Comparison of ENCODE assay signal across 29 cellular contexts in the genomic region with DNA sequence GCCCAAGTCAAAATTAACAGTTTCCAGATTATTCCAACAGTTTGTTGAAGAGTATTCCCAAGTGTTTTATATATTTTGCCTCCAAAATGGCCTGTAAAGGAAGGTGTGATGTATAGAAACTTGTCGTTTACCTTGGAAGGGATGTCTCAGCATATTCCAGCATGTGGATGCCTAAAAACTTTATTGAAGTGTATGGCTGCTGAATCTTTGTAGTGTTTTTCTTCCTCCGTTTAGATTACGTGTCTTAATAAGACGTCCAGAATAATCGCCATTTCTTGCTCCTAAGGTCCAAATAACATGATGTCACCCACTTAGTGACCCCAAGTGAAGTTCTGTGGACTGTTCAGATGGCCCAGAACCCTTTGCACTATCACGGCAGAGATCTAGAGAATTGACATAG.
"Had no signal": no experiment of that assay in that cellular context is flagged by ENCODE, and none has a peak within 500 bp of the region (broad histone marks: within the 10 kb centered on the region; RNA-seq: fewer than 3 reads in every experiment).

No MANE protein-coding gene starts in this region.

- FAIRE-seq: urothelium cell line had no signal

- DNase-seq: stimulated activated CD4-positive, alpha-beta T cell treated with anti-CD3 and anti-CD28 coated beads, Interleukin-2, amount 100 ng/mL, for 48 hours; stimulated activated CD4-positive, alpha-beta T cell treated with anti-CD3 and anti-CD28 coated beads, Interleukin-4, amount 100 ng/mL, for 1 hour; stimulated activated CD4-positive, alpha-beta T cell treated with anti-CD3 and anti-CD28 coated beads, Interleukin-4, amount 100 ng/mL, for 24 hours; stimulated activated CD4-positive, alpha-beta T cell treated with anti-CD3 and anti-CD28 coated beads, Interleukin-4, amount 100 ng/mL, for 4 hours; stimulated activated CD8-positive, alpha-beta memory T cell treated with anti-CD3 and anti-CD28 coated beads, Interleukin-4, amount 100 ng/mL, for 48 hours; stimulated activated naive B cell treated with anti-CD40 and anti-IgM and Interleukin-4, amounts not matched to agents 10 μg/mL and 1 μg/mL and 100 μg/mL, for 72 hours; stimulated activated naive CD4-positive, alpha-beta T cell; stimulated activated naive CD4-positive, alpha-beta T cell treated with Interleukin-2 at 50 U/mL for 16 hours; stimulated activated naive CD8-positive, alpha-beta T cell treated with anti-CD3 and anti-CD28 coated beads, Interleukin-15, amount 100 ng/mL, for 72 hours; stimulated activated naive CD8-positive, alpha-beta T cell treated with anti-CD3 and anti-CD28 coated beads, Interleukin-15, Interleukin-2, amounts not matched to agents 100 U/mL and 50 U/mL, for 24 hours; stomach; substantia nigra; testis; thyroid gland; tibial artery; transverse colon; trophoblast cell; upper lobe of left lung; upper lobe of right lung; uterus had no signal

- H3K4me3 Mint-ChIP-seq: stimulated activated effector memory CD8-positive, alpha-beta T cell treated with anti-CD3 and anti-CD28 coated beads, Interleukin-12 subunit alpha, Interleukin-12 subunit beta, amount 100 ng/mL, for 72 hours; stimulated activated memory B cell treated with anti-CD40 and anti-IgM and Interleukin-4, amounts not matched to agents 10 μg/mL and 1 μg/mL and 100 μg/mL, for 72 hours; stimulated activated naive B cell treated with anti-CD40 and anti-IgM and Interleukin-4, amounts not matched to agents 10 μg/mL and 1 μg/mL and 100 μg/mL, for 72 hours; stimulated activated naive CD8-positive, alpha-beta T cell treated with anti-CD3 and anti-CD28 coated beads, Interleukin-15, amount 100 ng/mL, for 72 hours; stimulated activated naive CD8-positive, alpha-beta T cell treated with anti-CD3 and anti-CD28 coated beads, Interleukin-15, Interleukin-2, amounts not matched to agents 100 ng/mL and 50 ng/mL, for 24 hours; type B pancreatic cell had no signal

- H3K27ac Mint-ChIP-seq: stimulated activated effector memory CD8-positive, alpha-beta T cell treated with anti-CD3 and anti-CD28 coated beads, Interleukin-12 subunit alpha, Interleukin-12 subunit beta, amount 100 ng/mL, for 72 hours; stimulated activated memory B cell treated with anti-CD40 and anti-IgM and Interleukin-4, amounts not matched to agents 10 μg/mL and 1 μg/mL and 100 μg/mL, for 72 hours; stimulated activated naive B cell treated with anti-CD40 and anti-IgM and Interleukin-4, amounts not matched to agents 10 μg/mL and 1 μg/mL and 100 μg/mL, for 72 hours; stimulated activated naive CD8-positive, alpha-beta T cell treated with anti-CD3 and anti-CD28 coated beads, Interleukin-15, amount 100 ng/mL, for 72 hours; stimulated activated naive CD8-positive, alpha-beta T cell treated with anti-CD3 and anti-CD28 coated beads, Interleukin-15, Interleukin-2, amounts not matched to agents 100 ng/mL and 50 ng/mL, for 24 hours; type B pancreatic cell had no signal

- H3K4me3 ChIP-seq: stomach, suprapubic skin, testis, thoracic aorta, thyroid gland, tibial artery, tibial nerve, transverse colon, upper lobe of left lung, upper lobe of right lung, uterus, vagina had no signal

- H3K27me3 Mint-ChIP-seq: stimulated activated memory B cell treated with anti-CD40 and anti-IgM and Interleukin-4, amounts not matched to agents 10 μg/mL and 1 μg/mL and 100 μg/mL, for 72 hours; stimulated activated naive B cell treated with anti-CD40 and anti-IgM and Interleukin-4, amounts not matched to agents 10 μg/mL and 1 μg/mL and 100 μg/mL, for 72 hours; stimulated activated naive CD8-positive, alpha-beta T cell treated with anti-CD3 and anti-CD28 coated beads, Interleukin-15, amount 100 ng/mL, for 72 hours had no signal

- H3K9me3 ChIP-seq: stomach, suprapubic skin, testis, thoracic aorta, thyroid gland, tibial artery, tibial nerve, transverse colon, upper lobe of left lung, upper lobe of right lung, uterus, vagina had no signal

- H3K4me1 Mint-ChIP-seq: stimulated activated effector memory CD8-positive, alpha-beta T cell treated with anti-CD3 and anti-CD28 coated beads, Interleukin-12 subunit alpha, Interleukin-12 subunit beta, amount 100 ng/mL, for 72 hours; stimulated activated memory B cell treated with anti-CD40 and anti-IgM and Interleukin-4, amounts not matched to agents 10 μg/mL and 1 μg/mL and 100 μg/mL, for 72 hours; stimulated activated naive B cell treated with anti-CD40 and anti-IgM and Interleukin-4, amounts not matched to agents 10 μg/mL and 1 μg/mL and 100 μg/mL, for 72 hours; stimulated activated naive CD8-positive, alpha-beta T cell treated with anti-CD3 and anti-CD28 coated beads, Interleukin-15, amount 100 ng/mL, for 72 hours had no signal

- ATAC-seq: stimulated activated effector memory CD8-positive, alpha-beta T cell treated with anti-CD3 and anti-CD28 coated beads, Interleukin-12 subunit alpha, Interleukin-12 subunit beta, amount 100 ng/mL, for 72 hours; stimulated activated memory B cell treated with anti-CD40 and anti-IgM and Interleukin-4, amounts not matched to agents 10 μg/mL and 1 μg/mL and 100 μg/mL, for 72 hours; stimulated activated naive B cell treated with anti-CD40 and anti-IgM and Interleukin-4, amounts not matched to agents 10 μg/mL and 1 μg/mL and 100 μg/mL, for 72 hours; stimulated activated naive CD8-positive, alpha-beta T cell treated with anti-CD3 and anti-CD28 coated beads, Interleukin-15, amount 100 ng/mL, for 72 hours; stimulated activated naive CD8-positive, alpha-beta T cell treated with anti-CD3 and anti-CD28 coated beads, Interleukin-15, Interleukin-2, amounts not matched to agents 100 U/mL and 50 U/mL, for 24 hours; upper lobe of right lung had no signal

- H3K9me3 Mint-ChIP-seq: stimulated activated effector memory CD8-positive, alpha-beta T cell treated with anti-CD3 and anti-CD28 coated beads, Interleukin-12 subunit alpha, Interleukin-12 subunit beta, amount 100 ng/mL, for 72 hours; stimulated activated naive B cell treated with anti-CD40 and anti-IgM and Interleukin-4, amounts not matched to agents 10 μg/mL and 1 μg/mL and 100 μg/mL, for 72 hours; stimulated activated naive CD8-positive, alpha-beta T cell treated with anti-CD3 and anti-CD28 coated beads, Interleukin-15, amount 100 ng/mL, for 72 hours; stimulated activated naive CD8-positive, alpha-beta T cell treated with anti-CD3 and anti-CD28 coated beads, Interleukin-15, Interleukin-2, amounts not matched to agents 100 ng/mL and 50 ng/mL, for 24 hours; type B pancreatic cell had no signal

- H3K36me3 ChIP-seq: stomach, suprapubic skin, thoracic aorta, thyroid gland, tibial artery, tibial nerve, transverse colon, upper lobe of left lung, upper lobe of right lung, uterus, vagina had no signal

- H3K27ac ChIP-seq: stomach, suprapubic skin, testis, thoracic aorta, thyroid gland, tibial artery, tibial nerve, transverse colon, upper lobe of left lung, upper lobe of right lung, uterus, vagina had no signal

- H3K4me1 ChIP-seq: stomach, suprapubic skin, testis, tibial nerve, transverse colon, upper lobe of right lung, uterus, vagina had no signal

- H3K36me3 Mint-ChIP-seq: stimulated activated effector memory CD8-positive, alpha-beta T cell treated with anti-CD3 and anti-CD28 coated beads, Interleukin-12 subunit alpha, Interleukin-12 subunit beta, amount 100 ng/mL, for 72 hours; stimulated activated memory B cell treated with anti-CD40 and anti-IgM and Interleukin-4, amounts not matched to agents 10 μg/mL and 1 μg/mL and 100 μg/mL, for 72 hours; stimulated activated naive B cell treated with anti-CD40 and anti-IgM and Interleukin-4, amounts not matched to agents 10 μg/mL and 1 μg/mL and 100 μg/mL, for 72 hours; type B pancreatic cell had no signal

- H3K27me3 ChIP-seq: stomach, suprapubic skin, testis, thyroid gland, tibial artery, tibial nerve, transverse colon, upper lobe of left lung, upper lobe of right lung, uterus, vagina had no signal
